14 cellular contexts compared by ENCODE assay signal in genomic region chr5:133225671-133226152, GRCh38.
DNase-seq lines count a peak whose midpoint lies in the region; ATAC-seq, FAIRE-seq and TF ChIP-seq lines count a peak whose summit lies in the region.
"Had no signal": no experiment of that assay in that cellular context is flagged by ENCODE, and none has a peak within 500 bp of the region (broad histone marks: within the 10 kb centered on the region; RNA-seq: fewer than 3 reads in every experiment).

No MANE protein-coding gene starts in this region.

- TF ChIP-seq POLR2A in A549 (IDR thresholded peaks at IDR 0.05; ENCODE audit: low read length), result no peak
- TF ChIP-seq POLR2A in body of pancreas (IDR thresholded peaks at IDR 0.05), result no peak
- no peak for TF ChIP-seq POLR2A in erythroblast (IDR thresholded peaks at IDR 0.05; ENCODE audit: low read length)

- WGBS in A549 (ENCODE audit: missing lambda C conversion rate), result 26% methylated on average over 5 of the region's 7 CpGs
- 32 to 51% methylated on average over 7 of the region's 7 CpGs for WGBS in body of pancreas, 2 donors

- TF ChIP-seq RAD21 in A549 (conservative IDR thresholded peaks at IDR 0.05 in 1 of 2, IDR thresholded peaks at IDR 0.05 in 1 of 2), result no peak

- CTCF ChIA-PET in A549 (lab: Yijun Ruan, JAX), result interaction anchor here (1.6 to 2.2 kb wide), 2 partner anchors 22 to 114 kb away, joined by 6 to 9 read pairs; no protein-coding TSS in a partner anchor

- H3K4me2 ChIP-seq in A549, result peak overlapping the region; percentile 63

- no peaks in the 10 kb centered on the region for H3K9me3 ChIP-seq in A549
- H3K9me3 ChIP-seq in body of pancreas, result no peaks in the 10 kb centered on the region

- TF ChIP-seq EP300 in A549 (IDR thresholded peaks at IDR 0.05), result no peak

- intact Hi-C loops in body of pancreas (cut with DNase I) (no loop called here), Right ventricle myocardium inferior (cut with DNase I) (no loop called here)

- DNase-seq in A549 (ENCODE audit: low read depth in 1 of 2, low spot score in 1 of 2), result peak in 1 of 2 experiments; percentile 34
- DNase-seq in HTR-8/SVneo (ENCODE audit: insufficient read length, low spot score), result peak; percentile 32
- peak in 2 of 4 donors; percentile 29 to 42 for DNase-seq in body of pancreas
- DNase-seq in left lobe of liver (ENCODE audit: low spot score), result peak; percentile 61
- DNase-seq in GM10266 (ENCODE audit: extremely low spot score), result no peak
- no peak for DNase-seq in Right ventricle myocardium inferior (ENCODE audit: missing footprints)
- DNase-seq in erythroblast (lab: John Stamatoyannopoulos, UW), result no peak
- DNase-seq: activated naive CD4-positive, alpha-beta T cell; DND-41; NCI-H1105 treated with DMSO at 0.1 percent for 48 hours; NCI-H510A treated with DMSO at 0.1 percent for 48 hours; posterior cingulate gyrus; stimulated activated CD4-positive, alpha-beta T cell treated with anti-CD3 and anti-CD28 coated beads, Interleukin-1b, Interleukin-23, amount 100 ng/mL, for 48 hours had no signal

- peak; percentile 41 to 70 for ATAC-seq in A549
- peak; percentile 78 for ATAC-seq in body of pancreas
- peak; percentile 92 for ATAC-seq in left lobe of liver
- no peak for ATAC-seq in Right ventricle myocardium inferior
- no peak for ATAC-seq in HG02970 (IDR thresholded peaks at IDR 0.05; ENCODE audit: low FRiP score, unreplicated experiment)

- TF ChIP-seq CTCF in A549 (IDR thresholded peaks at IDR 0.05) (no peak), body of pancreas (IDR thresholded peaks at IDR 0.05) (peak in 1 of 7 experiments; percentile 3), GM10266 (IDR thresholded peaks at IDR 0.05; ENCODE audit: control insufficient read depth, insufficient read depth, low read depth, missing control alignments) (no peak)

- no peaks in the 10 kb centered on the region for H3K27me3 ChIP-seq in body of pancreas

- FAIRE-seq in A549 (lab: Jason Lieb, UNC) (no peak), HTR-8/SVneo (lab: Jason Lieb, UNC) (no peak)

- no peaks in the 10 kb centered on the region for H3K36me3 ChIP-seq in body of pancreas (replicated peaks in 1 of 2; ENCODE audit: insufficient read depth in 1 of 2, low read depth in 2 of 2)

- peaks cover 42% of the 10 kb centered on the region for H3K4me1 ChIP-seq in A549
- H3K4me1 ChIP-seq in body of pancreas, result peaks cover 26% of the 10 kb centered on the region

- peak overlapping the region; percentile 69 to 89 for H3K27ac ChIP-seq in A549
- H3K27ac ChIP-seq in body of pancreas, result peak overlapping the region; percentile 39 to 64 (median 57)

- H3K4me3 ChIP-seq in A549 (no peak overlapping the region), body of pancreas (no peak overlapping the region)

- POLR2A ChIA-PET in A549 (lab: Yijun Ruan, JAX), result no interaction called here

TF ChIP-seq in A549, 52 proteins besides CTCF, POLR2A, EP300 and RAD21:
- TF ChIP-seq FOSL2 (IDR thresholded peaks at IDR 0.05), result peak; percentile 45; the same call in 1 of the 2 replicates
- TF ChIP-seq FOSL2 (CRISPR knock-in tag; IDR thresholded peaks at IDR 0.05), result peak; percentile 79
- peak; percentile 73 for TF ChIP-seq JUNB (IDR thresholded peaks at IDR 0.05)
- TF ChIP-seq JUN (IDR thresholded peaks at IDR 0.05), result peak; percentile 34 to 37; a peak in 1 of 5 replicates
- TF ChIP-seq ZC3H11A (IDR thresholded peaks at IDR 0.05), result no peak
- 0 out of 4 replicates have a peak, but pooled peaks of 1 of the 2 experiments have one; percentile 13 for TF ChIP-seq CEBPB (IDR thresholded peaks at IDR 0.05)
- no peak for TF ChIP-seq NFE2L2 (conservative IDR thresholded peaks at IDR 0.05; ENCODE audit: low read length)

Comparison
In these comparisons a context has a peak if more than half of its experiments do, and no peak if none do; other contexts are left out.
1. ATAC-seq: peak in A549 (2 of 2), body of pancreas (single experiment) and left lobe of liver (single experiment); none in Right ventricle myocardium inferior (single experiment) and HG02970 (single experiment).
2. DNase-seq: peak in HTR-8/SVneo (single experiment) and left lobe of liver (single experiment); none in GM10266 (single experiment), Right ventricle myocardium inferior (single experiment) and erythroblast (0 of 2).